Comparison of ENCODE assay signal across 10 cellular contexts in the genomic region with DNA sequence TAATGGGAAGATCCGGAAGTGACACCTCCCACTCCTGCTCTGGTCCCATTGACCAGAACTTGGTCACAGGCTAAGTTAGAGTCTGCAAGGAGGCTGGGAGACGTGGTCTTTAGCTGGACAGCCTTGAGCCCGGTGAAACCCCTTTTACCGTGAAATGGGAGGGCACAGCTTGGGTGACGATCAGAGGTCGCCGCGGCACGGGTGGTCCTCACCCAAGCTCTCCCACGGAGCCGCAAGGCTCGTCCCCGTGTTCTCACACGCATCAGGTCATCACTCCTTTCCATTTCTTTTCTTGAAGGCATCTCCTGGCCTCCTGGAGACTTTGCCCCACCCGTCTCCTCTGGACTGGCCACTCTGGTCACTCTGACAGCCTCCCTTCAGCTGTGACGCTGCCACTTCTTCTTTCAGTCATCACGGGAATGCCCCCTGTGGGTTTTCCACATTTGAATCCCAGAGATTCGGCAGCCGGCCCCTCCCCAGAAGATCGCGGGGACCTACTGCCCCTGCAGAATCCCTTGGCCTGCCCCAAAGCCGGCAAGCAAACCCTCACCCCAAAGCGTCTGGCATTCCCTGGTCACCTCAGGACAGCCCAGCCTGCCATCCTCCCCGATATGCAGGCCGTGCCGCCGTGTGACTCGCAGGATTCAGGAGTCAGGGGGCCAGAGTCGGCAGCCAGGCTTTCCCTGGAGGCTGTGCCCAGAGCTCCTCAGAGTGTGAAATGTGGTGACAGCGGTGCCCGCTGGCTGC. TPM values are rescaled to one million over a fixed set of nuclear protein-coding genes. Genes with fewer than 3 reads are reported as not detected.
DNase-seq lines count a peak whose midpoint lies in the region; ATAC-seq and TF ChIP-seq lines count a peak whose summit lies in the region.
"Had no signal": no experiment of that assay in that cellular context is flagged by ENCODE, and none has a peak within 500 bp of the region (broad histone marks: within the 10 kb centered on the region; RNA-seq: fewer than 3 reads in every experiment).

No MANE protein-coding gene starts in this region.

- no peaks in the 10 kb centered on the region for H3K4me1 Mint-ChIP-seq in immature natural killer cell

- H3K4me3 ChIP-seq in WERI-Rb-1 (ENCODE audit: low read depth, low read length) (peak overlapping the region; percentile 35), right atrium auricular region (peak overlapping the region; percentile 28 to 50), rectal smooth muscle tissue (ENCODE audit: low read length) (peak overlapping the region; percentile 23)
- H3K4me3 ChIP-seq: SJSA1 had no signal

- H3K36me3 ChIP-seq in WERI-Rb-1, result no peaks in the 10 kb centered on the region
- no peaks in the 10 kb centered on the region for H3K36me3 ChIP-seq in right atrium auricular region
- no peaks in the 10 kb centered on the region for H3K36me3 ChIP-seq in rectal smooth muscle tissue (ENCODE audit: control insufficient read depth, insufficient read depth, low read length)
- H3K36me3 ChIP-seq: SJSA1 had no signal

- H3K27me3 Mint-ChIP-seq in immature natural killer cell (ENCODE audit: low read depth in 3 of 3), result peaks cover 4 to 21% (median 9%) of the 10 kb centered on the region in 3 donors

- no peak for TF ChIP-seq CTCF in WERI-Rb-1 (IDR thresholded peaks at IDR 0.05; ENCODE audit: low read depth, low read length)
- TF ChIP-seq CTCF in right atrium auricular region (IDR thresholded peaks at IDR 0.05), result no peak

- DNase-seq in CD1c-positive myeloid dendritic cell (ENCODE audit: extremely low spot score), result peak; percentile 73
- no peak for DNase-seq in WERI-Rb-1
- DNase-seq in right atrium auricular region (ENCODE audit: low spot score), result no peak
- no peak for DNase-seq in activated CD4-positive, CD25-positive, alpha-beta regulatory T cell (lab: John Stamatoyannopoulos, UW)
- DNase-seq in immature natural killer cell, result no peak
- no peak for DNase-seq in occipital lobe (lab: John Stamatoyannopoulos, UW)

- H3K27ac Mint-ChIP-seq in immature natural killer cell, result no peak overlapping the region
- H3K27ac Mint-ChIP-seq: activated CD8-positive, alpha-beta T cell treated with anti-CD3 and anti-CD28 coated beads, Interleukin-2, amount 10 ng/mL, durations not matched to agents 7 days and 5 days had no signal

- H3K4me3 Mint-ChIP-seq in immature natural killer cell, result peak overlapping the region in 1 of 5 donors; percentile 12
- H3K4me3 Mint-ChIP-seq: activated CD8-positive, alpha-beta T cell treated with anti-CD3 and anti-CD28 coated beads, Interleukin-2, amount 10 ng/mL, durations not matched to agents 7 days and 5 days had no signal

- H3K9me3 ChIP-seq in WERI-Rb-1 (ENCODE audit: severe bottlenecking) (no peaks in the 10 kb centered on the region), right atrium auricular region (no peaks in the 10 kb centered on the region)
- H3K9me3 ChIP-seq: SJSA1 had no signal

- H3K27ac ChIP-seq in WERI-Rb-1 (no peak overlapping the region), right atrium auricular region (peak overlapping the region; percentile 72 to 73), rectal smooth muscle tissue (ENCODE audit: low read depth, low read length) (peak overlapping the region; percentile 27)
- H3K27ac ChIP-seq: SJSA1 had no signal

- H3K9me3 Mint-ChIP-seq in immature natural killer cell, result peaks cover 0 to 3% (median 0%) of the 10 kb centered on the region in 6 donors

- H3K9ac ChIP-seq in rectal smooth muscle tissue (ENCODE audit: low read length), result no peak overlapping the region

- H3K36me3 Mint-ChIP-seq in immature natural killer cell, result no peaks in the 10 kb centered on the region

- peaks cover 0 to 39% of the 10 kb centered on the region in 2 donors for H3K4me1 ChIP-seq in right atrium auricular region
- H3K4me1 ChIP-seq in rectal smooth muscle tissue (ENCODE audit: control insufficient read depth, insufficient read depth, low read length), result no peaks in the 10 kb centered on the region

- no peak for ATAC-seq in HG03175 (IDR thresholded peaks at IDR 0.05; ENCODE audit: unreplicated experiment)

- H3K27me3 ChIP-seq in WERI-Rb-1 (ENCODE audit: insufficient read depth, low read depth, severe bottlenecking) (no peaks in the 10 kb centered on the region), right atrium auricular region (no peaks in the 10 kb centered on the region), rectal smooth muscle tissue (ENCODE audit: control insufficient read depth, insufficient read depth, low read length) (peaks cover 8% of the 10 kb centered on the region)

RNA-seq across cellular contexts. Expression of gene EGFL7, which starts 18.9 kb away (rescaled TPM):
- total RNA-seq in right atrium auricular region, result 100 to 1,000 TPM; 114 to 120 TPM
- polyA plus RNA-seq in immature natural killer cell, result 1 to 10 TPM in 1 of 3 donors, not detected in 2; 1.6 TPM
- 13.7 TPM for total RNA-seq in occipital lobe

RNA-seq across cellular contexts. Expression of gene AGPAT2, which starts 43.5 kb away (rescaled TPM):
- total RNA-seq in right atrium auricular region (10 to 100 TPM; 71.9 to 81.9 TPM), occipital lobe (2.2 TPM)
- polyA plus RNA-seq in immature natural killer cell, result 10 to 100 TPM; 34.0 to 40.9 (median 35.2) TPM

Comparison
In these comparisons a context has a peak if more than half of its experiments do, and no peak if none do; other contexts are left out.
1. RNA of gene AGPAT2, which starts 43.5 kb away (total RNA-seq): 71.9 to 81.9 TPM in right atrium auricular region; 2.2 TPM in occipital lobe (single experiment); every median in the first group is over 10 times any median in the second.
2. Peak in every context shown above with its lines, with median percentiles within 50 percentile points of each other: H3K4me3 ChIP-seq.